20 cellular contexts compared by ENCODE assay signal in the genomic region with DNA sequence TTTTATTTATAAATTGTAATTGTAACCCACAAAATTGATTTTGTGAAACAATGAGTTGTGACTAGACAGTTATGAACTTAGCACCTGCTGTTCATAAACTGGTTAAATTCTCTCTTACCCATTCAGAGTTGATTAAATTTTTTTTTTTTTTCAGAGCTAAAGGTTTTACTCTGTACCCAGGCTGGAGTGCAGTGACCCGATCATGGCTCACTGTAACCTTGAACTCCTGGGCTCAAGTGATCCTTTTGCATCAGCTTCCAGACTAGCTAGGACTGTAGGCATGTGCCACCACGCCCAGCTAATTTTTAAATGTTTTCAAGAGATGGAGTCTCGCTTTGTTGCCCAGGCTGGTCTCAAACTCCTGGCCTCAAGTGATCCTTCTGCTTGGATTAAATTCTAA. TPM values are rescaled to one million over a fixed set of nuclear protein-coding genes. Genes with fewer than 3 reads are reported as not detected.
DNase-seq lines count a peak whose midpoint lies in the region; ATAC-seq, FAIRE-seq and TF ChIP-seq lines count a peak whose summit lies in the region.
"Had no signal": no experiment of that assay in that cellular context is flagged by ENCODE, and none has a peak within 500 bp of the region (broad histone marks: within the 10 kb centered on the region; RNA-seq: fewer than 3 reads in every experiment).

No MANE protein-coding gene starts in this region.

- TF ChIP-seq CTCF in WTC11 (IDR thresholded peaks at IDR 0.05): no peak

- H3K27ac ChIP-seq in HUES6 (ENCODE audit: low read depth, low read length) (no peak overlapping the region), iPS-20b (ENCODE audit: low read length) (no peak overlapping the region), small intestine (ENCODE audit: low read depth in 1 of 2, low read length in 1 of 2) (no peak overlapping the region)
- H3K27ac ChIP-seq: A549, RWPE1, SJCRH30 had no signal

- no peak for ATAC-seq in WTC11
- no peak for ATAC-seq in GM21447 (IDR thresholded peaks at IDR 0.05; ENCODE audit: unreplicated experiment)
- ATAC-seq: A549 had no signal

- H3K9ac ChIP-seq in HUES6 (ENCODE audit: low read length): no peak overlapping the region
- no peak overlapping the region for H3K9ac ChIP-seq in iPS-20b (ENCODE audit: low read depth, low read length)

- H3K36me3 ChIP-seq in HUES6 (ENCODE audit: control insufficient read depth, insufficient read depth, low read length): peaks cover 9% of the 10 kb centered on the region
- H3K36me3 ChIP-seq in iPS-20b (ENCODE audit: insufficient read depth, low read depth, low read length): peaks cover 13% of the 10 kb centered on the region
- H3K36me3 ChIP-seq in small intestine (ENCODE audit: control insufficient read depth in 2 of 2, insufficient read depth in 2 of 2, low read length in 2 of 2): peaks cover 0 to 7% of the 10 kb centered on the region in 2 donors
- H3K36me3 ChIP-seq: SJCRH30 had no signal

- no peak for DNase-seq in WTC11 (ENCODE audit: low spot score)
- peak; percentile 29 for DNase-seq in small intestine
- no peak for DNase-seq in mesenteric fat pad (ENCODE audit: low spot score)
- DNase-seq in NCI-H1694 (lab: John Stamatoyannopoulos, UW): no peak
- DNase-seq: Calu3; CD4-positive, alpha-beta T cell; DMS79 treated with DMSO at 0.1 percent for 48 hours; Kasumi-1; NCI-H1417; NCI-H2081; NCI-H524; SJCRH30 had no signal

- POLR2A ChIA-PET in WTC11 (lab: Charles Lee): interaction anchor here (1.2 kb wide), 1 partner anchor 466 kb away, joined by 3 read pairs; no protein-coding TSS in a partner anchor

- H3K9me3 ChIP-seq in HUES6 (ENCODE audit: control insufficient read depth, insufficient read depth, low read depth, low read length): peaks cover 24% of the 10 kb centered on the region
- H3K9me3 ChIP-seq in iPS-20b (ENCODE audit: insufficient read depth, low read depth, low read length): peaks cover 10% of the 10 kb centered on the region
- H3K9me3 ChIP-seq in small intestine (ENCODE audit: control insufficient read depth, low read depth): no peaks in the 10 kb centered on the region
- H3K9me3 ChIP-seq: A549 had no signal

- H3K4me1 ChIP-seq in HUES6 (ENCODE audit: control insufficient read depth, insufficient read depth, low read length) (peaks cover 47% of the 10 kb centered on the region), iPS-20b (ENCODE audit: insufficient read depth, low read length) (peaks cover 26% of the 10 kb centered on the region), small intestine (ENCODE audit: control insufficient read depth in 2 of 2, insufficient read depth in 1 of 2, low read depth in 1 of 2, low read length in 1 of 2) (peaks cover 0 to 2% of the 10 kb centered on the region in 2 donors)

- H3K27me3 ChIP-seq in HUES6 (ENCODE audit: control insufficient read depth, insufficient read depth, low read length) (no peaks in the 10 kb centered on the region), iPS-20b (ENCODE audit: insufficient read depth, low read length) (no peaks in the 10 kb centered on the region), small intestine (ENCODE audit: control insufficient read depth in 2 of 2, insufficient read depth in 2 of 2, low read length in 2 of 2) (no peaks in the 10 kb centered on the region)
- H3K27me3 ChIP-seq: SJCRH30 had no signal

- no peak overlapping the region for H3K27ac Mint-ChIP-seq in WTC11

- H3K4me1 Mint-ChIP-seq in WTC11: peaks cover 64% of the 10 kb centered on the region

- CTCF ChIA-PET in WTC11 (lab: Charles Lee): no interaction called here

- WGBS in small intestine, 3 donors: 62 to 88% (median 83%) methylated on average over 3 of the region's 3 CpGs

- peaks cover 34% of the 10 kb centered on the region for H3K36me3 Mint-ChIP-seq in WTC11

- H3K27me3 Mint-ChIP-seq in WTC11 (ENCODE audit: low read depth): no peaks in the 10 kb centered on the region; the same call in 1 of the 2 replicates
- H3K27me3 Mint-ChIP-seq: CD4-positive, alpha-beta T cell had no signal

- no peak for FAIRE-seq in small intestine (lab: Jason Lieb, UNC)
- FAIRE-seq: A549, G401.6, GM12892, GM19239 had no signal

- H3K9me3 Mint-ChIP-seq in WTC11: peaks cover 29% of the 10 kb centered on the region
- H3K9me3 Mint-ChIP-seq: CD4-positive, alpha-beta T cell had no signal

- peak overlapping the region; percentile 85; the same call in 1 of the 2 replicates for H3K4me3 ChIP-seq in HUES6 (ENCODE audit: low read depth, low read length)
- peak overlapping the region; percentile 99; the same call in 1 of the 2 replicates for H3K4me3 ChIP-seq in iPS-20b (ENCODE audit: low read length)
- H3K4me3 ChIP-seq in small intestine (ENCODE audit: low read depth in 1 of 2, low read length in 2 of 2): no peak overlapping the region
- H3K4me3 ChIP-seq: SJCRH30 had no signal

- H3K4me3 Mint-ChIP-seq in WTC11: peak overlapping the region; percentile 88

TF ChIP-seq in WTC11, 78 proteins besides CTCF, POLR2A, EP300 and RAD21:
- peak; percentile 77 for TF ChIP-seq GABPB1 (CRISPR knock-in tag; IDR thresholded peaks at IDR 0.05)
- TF ChIP-seq, protein P1, sequence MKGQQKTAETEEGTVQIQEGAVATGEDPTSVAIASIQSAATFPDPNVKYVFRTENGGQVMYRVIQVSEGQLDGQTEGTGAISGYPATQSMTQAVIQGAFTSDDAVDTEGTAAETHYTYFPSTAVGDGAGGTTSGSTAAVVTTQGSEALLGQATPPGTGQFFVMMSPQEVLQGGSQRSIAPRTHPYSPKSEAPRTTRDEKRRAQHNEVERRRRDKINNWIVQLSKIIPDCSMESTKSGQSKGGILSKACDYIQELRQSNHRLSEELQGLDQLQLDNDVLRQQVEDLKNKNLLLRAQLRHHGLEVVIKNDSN (CRISPR knock-in tag; IDR thresholded peaks at IDR 0.05): no peak
TF ChIP-seq in WTC11: peak in this region for 1.

RNA-seq across cellular contexts. Expression of a gene that starts 1.9 kb away (rescaled TPM):
- total RNA-seq in WTC11 (2021) (362 to 409 TPM (median 407 TPM) in 3 replicates), mesenteric fat pad (339 TPM)
- polyA plus RNA-seq in small intestine: 100 to 1,000 TPM; 213 to 424 (median 262) TPM

Comparison
In these comparisons a context has a peak if more than half of its experiments do, and no peak if none do; other contexts are left out.
1. H3K4me3 ChIP-seq: peak in HUES6 (single experiment) and iPS-20b (single experiment); none in small intestine (0 of 2).